2 cellular contexts compared by ENCODE assay signal in the genomic region with DNA sequence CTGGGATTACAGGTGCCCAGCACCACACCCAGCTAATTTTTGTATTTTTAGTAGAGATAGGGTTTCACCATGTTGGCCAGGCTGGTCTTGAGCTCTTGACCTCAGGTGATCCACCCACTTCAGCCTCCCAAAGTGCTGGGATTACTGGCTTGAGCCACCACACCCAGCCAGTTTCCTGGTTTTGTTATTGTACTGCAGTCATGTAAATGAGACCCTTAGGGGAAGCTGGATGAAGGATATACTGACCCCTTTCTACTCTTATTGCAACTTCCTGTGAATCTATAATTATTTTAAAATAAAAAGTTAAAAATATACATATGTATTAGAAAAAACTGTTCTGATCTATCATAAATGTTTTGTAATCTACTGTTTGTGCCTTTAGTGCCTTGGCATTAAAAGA.
A peak's percentile ranks its signal among the peaks of the same experiment; 100 is the strongest.
TF ChIP-seq lines count a peak whose summit lies in the region.
"Not testable (repeated sequence)": the region's sequence is repeated elsewhere in the genome, so short reads cannot be mapped to it uniquely, and the experiment has no call there.

No MANE protein-coding gene starts in this region.

- peaks cover 13% of the 10 kb centered on the region for H3K4me1 Mint-ChIP-seq in dendritic cell treated with granulocyte-macrophage colony-stimulating factor and Interleukin-4, amounts not matched to agents 40 ng/mL and 50 ng/mL, for 4 days (ENCODE audit: low read depth)

- H3K9me3 ChIP-seq in HEK293 (ENCODE audit: control insufficient read depth, insufficient read depth, low read depth, low read length), result not testable (repeated sequence)

- H3K36me3 Mint-ChIP-seq in dendritic cell treated with granulocyte-macrophage colony-stimulating factor and Interleukin-4, amounts not matched to agents 40 ng/mL and 50 ng/mL, for 4 days (ENCODE audit: low read depth), result not testable (repeated sequence)

- H3K36me3 ChIP-seq in HEK293 (ENCODE audit: control insufficient read depth in 2 of 2, insufficient read depth in 1 of 2, low read length in 2 of 2), result not testable (repeated sequence)

- CTCF ChIA-PET in HEK293 (lab: Yijun Ruan, JAX), result interaction anchor here (0.5 to 1.1 kb wide), 4 partner anchors 13 to 205 kb away, joined by 3 to 5 read pairs (median 3); no protein-coding TSS in a partner anchor

- peaks cover 44% of the 10 kb centered on the region for H3K27me3 Mint-ChIP-seq in dendritic cell treated with granulocyte-macrophage colony-stimulating factor and Interleukin-4, amounts not matched to agents 40 ng/mL and 50 ng/mL, for 4 days

- not testable (repeated sequence) for TF ChIP-seq CTCF in HEK293 (tag by site-specific recombination; IDR thresholded peaks at IDR 0.05)

- intact Hi-C loops in dendritic cell treated with granulocyte-macrophage colony-stimulating factor and Interleukin-4, amounts not matched to agents 40 ng/mL and 50 ng/mL, for 4 days (cut with micrococcal nuclease), result not testable (repeated sequence)

- not testable (repeated sequence) for H3K4me3 Mint-ChIP-seq in dendritic cell treated with granulocyte-macrophage colony-stimulating factor and Interleukin-4, amounts not matched to agents 40 ng/mL and 50 ng/mL, for 4 days

- peak overlapping the region; percentile 59 for H3K27ac Mint-ChIP-seq in dendritic cell treated with granulocyte-macrophage colony-stimulating factor and Interleukin-4, amounts not matched to agents 40 ng/mL and 50 ng/mL, for 4 days

- H3K4me1 ChIP-seq in HEK293 (ENCODE audit: control insufficient read depth, insufficient read depth, low read length), result not testable (repeated sequence)

- not testable (repeated sequence) for H3K4me3 ChIP-seq in HEK293 (ENCODE audit: low read depth, low read length)

- not testable (repeated sequence) for H3K9me3 Mint-ChIP-seq in dendritic cell treated with granulocyte-macrophage colony-stimulating factor and Interleukin-4, amounts not matched to agents 40 ng/mL and 50 ng/mL, for 4 days

- POLR2A ChIA-PET in HEK293 (lab: Yijun Ruan, JAX), result not testable (repeated sequence)

- H3K27ac ChIP-seq in HEK293 (ENCODE audit: extremely low read depth, low read depth, low read length), result not testable (repeated sequence)

TF ChIP-seq in HEK293, 187 proteins besides CTCF, POLR2A, EP300 and RAD21:
- peak; percentile 94 for TF ChIP-seq ZNF529 (tag by site-specific recombination; IDR thresholded peaks at IDR 0.05; ENCODE audit: insufficient replicate concordance)
